Comparison of ENCODE assay signal across 22 cellular contexts in the genomic region with DNA sequence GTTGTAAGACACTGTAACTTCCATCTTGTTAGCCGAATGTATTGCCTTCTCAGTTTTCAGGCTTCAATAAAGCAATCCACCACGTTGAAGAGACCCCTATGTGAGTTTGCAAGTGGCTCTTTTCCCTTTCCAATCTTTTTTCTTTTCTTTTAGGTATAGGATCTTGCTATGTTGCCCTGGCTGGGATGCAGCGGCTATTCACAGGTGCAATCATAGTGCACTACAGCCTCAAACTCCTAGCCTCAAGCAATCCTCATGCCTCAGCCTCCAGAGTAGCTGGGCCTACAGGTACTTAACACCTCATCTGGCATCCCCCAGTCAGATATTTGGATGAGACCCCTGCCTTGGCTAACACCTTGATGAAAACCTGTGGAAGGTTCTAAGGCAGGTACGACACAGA. TPM values are rescaled to one million over a fixed set of nuclear protein-coding genes. Genes with fewer than 3 reads are reported as not detected.
DNase-seq lines count a peak whose midpoint lies in the region; ATAC-seq, FAIRE-seq and TF ChIP-seq lines count a peak whose summit lies in the region.
"Had no signal": no experiment of that assay in that cellular context is flagged by ENCODE, and none has a peak within 500 bp of the region (broad histone marks: within the 10 kb centered on the region; RNA-seq: fewer than 3 reads in every experiment).

No MANE protein-coding gene starts in this region.

- no peak overlapping the region for H3K4me2 ChIP-seq in HepG2 (ENCODE audit: low read depth, low read length)
- H3K4me2 ChIP-seq in neural progenitor cell: no peak overlapping the region
- H3K4me2 ChIP-seq: BLaER1 had no signal

- DNase-seq in HepG2 (ENCODE audit: low spot score) (no peak), right lobe of liver (no peak), immature natural killer cell (no peak), neural progenitor cell (ENCODE audit: low spot score) (no peak), Right ventricle myocardium superior (no peak)
- DNase-seq: Caco-2; CD4-positive, CD25-positive, alpha-beta regulatory T cell; CD8-positive, alpha-beta T cell; DMS153; DND-41; GM23248; H9; HFFc6 had no signal

- no peak for TF ChIP-seq POLR2A in HepG2 (IDR thresholded peaks at IDR 0.05; ENCODE audit: insufficient read depth in 1 of 2, low read depth in 2 of 2, low read length in 2 of 2)
- TF ChIP-seq POLR2A in right lobe of liver (IDR thresholded peaks at IDR 0.05): no peak

- CTCF ChIA-PET in HepG2 (lab: Yijun Ruan, JAX; ENCODE audit: low intra/inter-chr PET ratio, low total read pairs): no interaction called here

- H3K27ac ChIP-seq in HepG2 (ENCODE audit: extremely low read length, insufficient read depth, low read length): no peak overlapping the region
- H3K27ac ChIP-seq in right lobe of liver: no peak overlapping the region
- no peak overlapping the region for H3K27ac ChIP-seq in neural progenitor cell
- H3K27ac ChIP-seq: 22Rv1, BLaER1, C4-2B, GM23248 had no signal

- TF ChIP-seq EP300 in HepG2 (IDR thresholded peaks at IDR 0.05; ENCODE audit: low read depth in 2 of 2, low read length in 2 of 2) (no peak), HepG2 (CRISPR knock-in tag; IDR thresholded peaks at IDR 0.05; ENCODE audit: borderline replicate concordance) (no peak)

- FAIRE-seq in HepG2 (lab: Jason Lieb, UNC): no peak
- FAIRE-seq: A204.1, G401.6, GM12892 had no signal

- no peak for TF ChIP-seq CTCF in HepG2 (CRISPR knock-in tag; IDR thresholded peaks at IDR 0.05)
- no peak for TF ChIP-seq CTCF in right lobe of liver (IDR thresholded peaks at IDR 0.05)
- no peak for TF ChIP-seq CTCF in neural progenitor cell (IDR thresholded peaks at IDR 0.05)

- H3K36me3 ChIP-seq in HepG2 (replicated peaks in 1 of 2; ENCODE audit: control insufficient read depth in 1 of 2, insufficient read depth in 2 of 2, low read length in 2 of 2): no peaks in the 10 kb centered on the region
- no peaks in the 10 kb centered on the region for H3K36me3 ChIP-seq in right lobe of liver
- H3K36me3 ChIP-seq in neural progenitor cell: no peaks in the 10 kb centered on the region
- H3K36me3 ChIP-seq: BLaER1 had no signal

- WGBS in HepG2 (ENCODE audit: low lambda C conversion rate): 52% methylated on average over 4 of the region's 4 CpGs
- WGBS in right lobe of liver (ENCODE audit: insufficient coverage, low coverage, low lambda C conversion rate, missing lambda C conversion rate): 74% methylated on average over 4 of the region's 4 CpGs

- ATAC-seq in HepG2: no peak
- ATAC-seq in right lobe of liver: no peak
- ATAC-seq in Right ventricle myocardium superior (ENCODE audit: poor library complexity): no peak
- no peak for ATAC-seq in SK-N-SH treated with all-trans-retinoic acid at 6 μM for 48 hours
- ATAC-seq: CD8-positive, alpha-beta T cell; HCT116 had no signal

- H3K4me3 Mint-ChIP-seq in immature natural killer cell (peak overlapping the region in 2 of 5 donors; percentile 11 to 46), neural progenitor cell (peak overlapping the region; percentile 71)
- H3K4me3 Mint-ChIP-seq: B cell; CD4-positive, CD25-positive, alpha-beta regulatory T cell; CD8-positive, alpha-beta T cell; H9; HFFc6 had no signal

- H3K4me1 Mint-ChIP-seq in immature natural killer cell (peaks cover 8 to 14% of the 10 kb centered on the region in 2 donors), neural progenitor cell (peaks cover 36% of the 10 kb centered on the region)

- H3K27me3 ChIP-seq in HepG2 (ENCODE audit: control insufficient read depth in 1 of 2, insufficient read depth in 2 of 2, low read length in 2 of 2) (0 out of 5 replicates have a peak, but pooled peaks cover 0 to 3% of the 10 kb centered on the region in 2 experiments), right lobe of liver (no peaks in the 10 kb centered on the region), neural progenitor cell (peaks cover 31% of the 10 kb centered on the region)
- H3K27me3 ChIP-seq: BLaER1 had no signal

- H3K36me3 Mint-ChIP-seq in immature natural killer cell: no peaks in the 10 kb centered on the region
- no peaks in the 10 kb centered on the region for H3K36me3 Mint-ChIP-seq in neural progenitor cell
- H3K36me3 Mint-ChIP-seq: CD4-positive, CD25-positive, alpha-beta regulatory T cell; CD8-positive, alpha-beta T cell had no signal

- H3K27me3 Mint-ChIP-seq in immature natural killer cell (ENCODE audit: low read depth in 3 of 3): peaks cover 3 to 10% (median 8%) of the 10 kb centered on the region in 3 donors
- H3K27me3 Mint-ChIP-seq in neural progenitor cell (ENCODE audit: insufficient read depth, low read depth): peaks cover 3% of the 10 kb centered on the region

- H3K9me3 ChIP-seq in HepG2 (ENCODE audit: low read length) (no peaks in the 10 kb centered on the region), right lobe of liver (no peaks in the 10 kb centered on the region), neural progenitor cell (ENCODE audit: low read depth) (no peaks in the 10 kb centered on the region)
- H3K9me3 ChIP-seq: Caco-2 had no signal

- no peak for TF ChIP-seq RAD21 in HepG2 (CRISPR knock-in tag; IDR thresholded peaks at IDR 0.05)

- in situ Hi-C loops in HepG2 (cut with HindIII; ENCODE audit: extremely low pct_ligation_motif_present, low pct_unique_long_range_greater_than_20kb): no loop called here

- H4K20me1 ChIP-seq in HepG2 (ENCODE audit: insufficient read depth, low read length) (no peaks in the 10 kb centered on the region), neural progenitor cell (ENCODE audit: low read depth) (no peaks in the 10 kb centered on the region)
- H4K20me1 ChIP-seq: BLaER1 had no signal

- H3K79me2 ChIP-seq in HepG2 (ENCODE audit: insufficient read depth, low read length): no peaks in the 10 kb centered on the region
- no peaks in the 10 kb centered on the region for H3K79me2 ChIP-seq in neural progenitor cell (ENCODE audit: low read depth)

- H3K27ac Mint-ChIP-seq in immature natural killer cell (peak overlapping the region in 4 of 6 donors; percentile 48 to 87 (median 76)), neural progenitor cell (no peak overlapping the region)
- H3K27ac Mint-ChIP-seq: B cell; CD4-positive, CD25-positive, alpha-beta regulatory T cell; CD8-positive, alpha-beta T cell; H9; HFFc6 had no signal

- no peak overlapping the region for H3K4me3 ChIP-seq in HepG2 (replicated peaks in 1 of 3; ENCODE audit: insufficient read depth in 1 of 3, low read depth in 2 of 3, low read length in 3 of 3)
- no peak overlapping the region for H3K4me3 ChIP-seq in right lobe of liver
- no peak overlapping the region for H3K4me3 ChIP-seq in neural progenitor cell
- H3K4me3 ChIP-seq: BLaER1, GM23248 had no signal

- intact Hi-C loops in HepG2 (cut with micrococcal nuclease; ENCODE audit: unreplicated experiment) (no loop called here), right lobe of liver (cut with DNase I) (no loop called here), Right ventricle myocardium superior (cut with DNase I) (no loop called here)

- no peak overlapping the region for H2AFZ ChIP-seq in HepG2 (ENCODE audit: low read length)
- no peak overlapping the region for H2AFZ ChIP-seq in neural progenitor cell (replicated peaks)
- H2AFZ ChIP-seq: GM23248 had no signal

- H3K4me1 ChIP-seq in HepG2 (ENCODE audit: insufficient read depth, low read length): peaks cover 36% of the 10 kb centered on the region
- H3K4me1 ChIP-seq in right lobe of liver: peaks cover 0 to 7% (median 0%) of the 10 kb centered on the region in 4 donors
- H3K4me1 ChIP-seq in neural progenitor cell: peaks cover 15% of the 10 kb centered on the region

- POLR2A ChIA-PET in HepG2 (lab: Yijun Ruan, JAX): no interaction called here

- H3K9ac ChIP-seq in HepG2 (ENCODE audit: insufficient read depth, low read depth, low read length) (no peak overlapping the region), neural progenitor cell (no peak overlapping the region)
- H3K9ac ChIP-seq: BLaER1, GM23248 had no signal

- H3F3A ChIP-seq in neural progenitor cell (ENCODE audit: low read depth): peaks cover 9% of the 10 kb centered on the region

- BruUV-seq in HepG2 (replicated peaks; lab: Mats Ljungman, UMichigan): no TSS peak

- H3K9me3 Mint-ChIP-seq in immature natural killer cell (no peaks in the 10 kb centered on the region), neural progenitor cell (peaks cover 3% of the 10 kb centered on the region)
- H3K9me3 Mint-ChIP-seq: CD4-positive, CD25-positive, alpha-beta regulatory T cell; CD8-positive, alpha-beta T cell; H9; HFFc6 had no signal

RNA-seq across cellular contexts. Expression of a gene that starts 33.5 kb away (rescaled TPM):
- total RNA-seq in HepG2 (2016; rRNA removed; fragmentation: Illumina TruSeq; extraction: Trizol) (10.8 and 11.6 TPM in 2 replicates), right lobe of liver (10 to 100 TPM in 2 of 6 experiments, 1 to 10 TPM in 4; 4.7 to 11.9 (median 5.6) TPM), neural progenitor cell (ENCODE audit: low replicate concordance) (6.9 and 13.9 TPM in 2 replicates), Right ventricle myocardium superior (47.6 TPM)
- total RNA-seq in HepG2 (2016; cell fraction: cytosol; rRNA removed; fragmentation: Illumina TruSeq; extraction: Trizol; ENCODE audit: low read depth): 1.9 and 2.0 TPM in 2 replicates
- total RNA-seq in HepG2 (2016; cell fraction: insoluble cytoplasmic fraction; rRNA removed; fragmentation: Illumina TruSeq; extraction: Trizol): 10.8 and 11.2 TPM in 2 replicates
- 8.3 and 9.0 TPM in 2 replicates for total RNA-seq in HepG2 (2016; cell fraction: membrane; rRNA removed; fragmentation: Illumina TruSeq; extraction: Trizol)
- total RNA-seq in HepG2 (2016; cell fraction: nucleus; rRNA removed; fragmentation: Illumina TruSeq; extraction: Trizol): 6.7 and 7.8 TPM in 2 replicates
- polyA plus RNA-seq in HepG2 (2011; rRNA removed) (3.2 and 4.2 TPM in 2 replicates), immature natural killer cell (1 to 10 TPM in 2 of 3 donors, under 1 TPM in 1; 0.80 to 5.2 (median 2.2) TPM)
- polyA plus RNA-seq in HepG2 (2011; cell fraction: cytosol; rRNA removed): 3.1 and 4.4 TPM in 2 replicates
- polyA plus RNA-seq in HepG2 (2011; cell fraction: nucleus; rRNA removed): 3.3 and 4.8 TPM in 2 replicates
- 0.23 and 0.29 TPM in 2 replicates for polyA plus RNA-seq in HepG2 (2012)
- polyA plus RNA-seq in HepG2 (2016; cell fraction: cytosol; fragmentation: Illumina TruSeq; extraction: Trizol; ENCODE audit: low read depth): 0.88 and 1.0 TPM in 2 replicates
- 8.3 and 9.1 TPM in 2 replicates for polyA plus RNA-seq in HepG2 (2016; cell fraction: insoluble cytoplasmic fraction; fragmentation: Illumina TruSeq; extraction: Trizol; ENCODE audit: low read depth)
- polyA plus RNA-seq in HepG2 (2016; cell fraction: membrane; fragmentation: Illumina TruSeq; extraction: Trizol; ENCODE audit: low read depth): 4.1 and 4.3 TPM in 2 replicates
- polyA plus RNA-seq in HepG2 (2016; cell fraction: nucleus; fragmentation: Illumina TruSeq; extraction: Trizol; ENCODE audit: insufficient read depth, low read depth): 6.8 TPM in 2 replicates
- 16.5 and 16.7 TPM in 2 replicates for polyA minus RNA-seq in HepG2 (2011; rRNA and poly(A)+ RNA removed; ENCODE audit: low replicate concordance)
- 4.8 and 5.5 TPM in 2 replicates for polyA minus RNA-seq in HepG2 (2011; cell fraction: cytosol; rRNA and poly(A)+ RNA removed)
- 6.6 and 7.5 TPM in 2 replicates for polyA minus RNA-seq in HepG2 (2011; cell fraction: nucleus; rRNA and poly(A)+ RNA removed)

RNA-seq across cellular contexts. Expression of a gene that starts 34.4 kb away (rescaled TPM):
- 25.8 and 26.6 TPM in 2 replicates for total RNA-seq in HepG2 (2016; rRNA removed; fragmentation: Illumina TruSeq; extraction: Trizol)
- total RNA-seq in HepG2 (2016; cell fraction: cytosol; rRNA removed; fragmentation: Illumina TruSeq; extraction: Trizol; ENCODE audit: low read depth): 21.9 and 23.0 TPM in 2 replicates
- 19.7 and 28.0 TPM in 2 replicates for total RNA-seq in HepG2 (2016; cell fraction: insoluble cytoplasmic fraction; rRNA removed; fragmentation: Illumina TruSeq; extraction: Trizol)
- 28.4 and 28.6 TPM in 2 replicates for total RNA-seq in HepG2 (2016; cell fraction: membrane; rRNA removed; fragmentation: Illumina TruSeq; extraction: Trizol)
- total RNA-seq in HepG2 (2016; cell fraction: nucleus; rRNA removed; fragmentation: Illumina TruSeq; extraction: Trizol): 19.7 and 23.4 TPM in 2 replicates
- polyA plus RNA-seq in HepG2 (2011; rRNA removed): 8.4 and 9.4 TPM in 2 replicates
- 5.3 and 7.0 TPM in 2 replicates for polyA plus RNA-seq in HepG2 (2011; cell fraction: cytosol; rRNA removed)
- 33.2 and 42.2 TPM in 2 replicates for polyA plus RNA-seq in HepG2 (2011; cell fraction: nucleus; rRNA removed)
- polyA plus RNA-seq in HepG2 (2012): 14.9 and 17.3 TPM in 2 replicates
- 11.8 and 12.3 TPM in 2 replicates for polyA plus RNA-seq in HepG2 (2016; cell fraction: cytosol; fragmentation: Illumina TruSeq; extraction: Trizol; ENCODE audit: low read depth)
- polyA plus RNA-seq in HepG2 (2016; cell fraction: insoluble cytoplasmic fraction; fragmentation: Illumina TruSeq; extraction: Trizol; ENCODE audit: low read depth): 26.8 and 38.6 TPM in 2 replicates
- 22.3 and 23.5 TPM in 2 replicates for polyA plus RNA-seq in HepG2 (2016; cell fraction: membrane; fragmentation: Illumina TruSeq; extraction: Trizol; ENCODE audit: low read depth)
- polyA plus RNA-seq in HepG2 (2016; cell fraction: nucleus; fragmentation: Illumina TruSeq; extraction: Trizol; ENCODE audit: insufficient read depth, low read depth): 52.8 and 55.7 TPM in 2 replicates
- 26.0 and 29.3 TPM in 2 replicates for polyA minus RNA-seq in HepG2 (2011; rRNA and poly(A)+ RNA removed; ENCODE audit: low replicate concordance)
- 10.0 and 10.8 TPM in 2 replicates for polyA minus RNA-seq in HepG2 (2011; cell fraction: cytosol; rRNA and poly(A)+ RNA removed)
- polyA minus RNA-seq in HepG2 (2011; cell fraction: nucleus; rRNA and poly(A)+ RNA removed): 25.8 and 26.7 TPM in 2 replicates
- 100 to 1,000 TPM in 1 of 6 experiments, 10 to 100 TPM in 5; 47.3 to 118 (median 54.5) TPM for total RNA-seq in right lobe of liver
- polyA plus RNA-seq in immature natural killer cell: 10 to 100 TPM; 17.8 to 81.6 (median 25.0) TPM
- total RNA-seq in neural progenitor cell (ENCODE audit: low replicate concordance): 17.1 and 34.7 TPM in 2 replicates
- 54.0 TPM for total RNA-seq in Right ventricle myocardium superior
